23 cellular contexts compared by ENCODE assay signal in the genomic region with DNA sequence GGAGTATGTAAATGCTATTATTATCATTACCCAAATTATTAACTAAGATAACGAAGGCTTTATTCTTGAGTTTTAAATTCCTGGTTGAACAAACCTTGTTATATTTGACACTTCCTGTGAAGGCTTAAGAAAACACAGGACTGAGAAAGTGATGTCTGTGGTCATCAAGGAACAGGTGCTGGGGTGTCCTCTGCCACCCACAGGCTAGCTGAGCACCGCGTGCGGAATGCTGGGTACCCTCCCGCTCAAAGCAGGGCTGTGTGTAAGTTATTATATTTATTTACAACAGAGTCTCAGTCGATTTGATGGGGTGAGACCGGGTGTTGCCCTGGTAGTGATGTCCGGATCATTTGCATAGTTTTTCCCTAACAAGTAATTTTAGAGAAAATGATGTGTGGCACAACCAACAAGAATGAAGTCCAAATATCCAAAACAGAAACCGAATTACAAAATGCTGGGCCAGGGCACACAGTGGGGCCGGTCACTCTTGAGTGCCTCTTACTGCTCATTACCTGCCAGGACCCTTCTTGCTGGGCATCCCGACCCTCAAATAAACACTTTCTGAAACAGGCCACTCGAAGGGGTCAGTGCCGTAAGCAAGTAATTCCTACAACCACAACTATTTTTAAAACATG. TPM values are rescaled to one million over a fixed set of nuclear protein-coding genes. Genes with fewer than 3 reads are reported as not detected.
A peak's percentile ranks its signal among the peaks of the same experiment; 100 is the strongest.
DNase-seq lines count a peak whose midpoint lies in the region; ATAC-seq, FAIRE-seq and TF ChIP-seq lines count a peak whose summit lies in the region.
"Had no signal": no experiment of that assay in that cellular context is flagged by ENCODE, and none has a peak within 500 bp of the region (broad histone marks: within the 10 kb centered on the region; RNA-seq: fewer than 3 reads in every experiment).

No MANE protein-coding gene starts in this region.

- intact Hi-C loops in Calu3 (cut with micrococcal nuclease; ENCODE audit: unreplicated experiment) (no loop called here), PC-9 (cut with micrococcal nuclease; ENCODE audit: unreplicated experiment) (no loop called here), esophagus squamous epithelium (cut with DNase I) (no loop called here)

- peaks cover 7% of the 10 kb centered on the region for H3K36me3 Mint-ChIP-seq in Calu3 (ENCODE audit: insufficient read depth, unreplicated experiment)
- H3K36me3 Mint-ChIP-seq: CD8-positive, alpha-beta T cell had no signal

- no peak for TF ChIP-seq POLR2A in esophagus squamous epithelium (IDR thresholded peaks at IDR 0.05)

- H3K27me3 Mint-ChIP-seq in Calu3 (ENCODE audit: unreplicated experiment): no peaks in the 10 kb centered on the region

- H3F3A ChIP-seq in PC-9 (ENCODE audit: insufficient read depth, low read depth): no peaks in the 10 kb centered on the region

- FAIRE-seq in D721Med (lab: Jason Lieb, UNC): no peak
- FAIRE-seq: GM12891, HepG2 had no signal

- H3K9me3 Mint-ChIP-seq in Calu3 (ENCODE audit: low read depth, unreplicated experiment): no peaks in the 10 kb centered on the region
- H3K9me3 Mint-ChIP-seq: CD8-positive, alpha-beta T cell had no signal

- H2AFZ ChIP-seq in PC-9: peak overlapping the region; percentile 46

- no peaks in the 10 kb centered on the region for H3K4me1 ChIP-seq in PC-9 (replicated peaks; ENCODE audit: insufficient read depth)
- H3K4me1 ChIP-seq in esophagus squamous epithelium: peaks cover 0 to 32% (median 0%) of the 10 kb centered on the region in 3 donors
- H3K4me1 ChIP-seq: Caco-2, Peyer's patch had no signal

- 77 to 82% methylated on average over 13 of the region's 13 CpGs for WGBS in esophagus squamous epithelium, 2 donors

- peaks cover under 1% of the 10 kb centered on the region for H3K4me1 Mint-ChIP-seq in Calu3 (ENCODE audit: low read depth, unreplicated experiment)

- CTCF ChIA-PET in Calu3 (lab: Charles Lee): no interaction called here
- CTCF ChIA-PET in PC-9 (lab: Charles Lee): no interaction called here

- DNase-seq in Calu3: no peak
- DNase-seq in PC-9: no peak
- DNase-seq in esophagus squamous epithelium (lab: John Stamatoyannopoulos, UW): no peak
- no peak for DNase-seq in putamen (ENCODE audit: low spot score)
- DNase-seq in D721Med (ENCODE audit: insufficient read length, low spot score): no peak
- DNase-seq: C1 segment of cervical spinal cord; Caco-2; CD8-positive, alpha-beta T cell; DMS79 treated with DMSO at 0.1 percent for 48 hours; GF-D8; Karpas-422; MM.1S; NCI-H2029; NCI-H2227 treated with DMSO at 0.1 percent for 48 hours; NCI-H69; Peyer's patch; SHP77 treated with DMSO at 0.1 percent for 48 hours had no signal

- H3K9me3 ChIP-seq in PC-9 (ENCODE audit: insufficient read depth, low read depth) (no peaks in the 10 kb centered on the region; the same call in 1 of the 2 replicates), esophagus squamous epithelium (no peaks in the 10 kb centered on the region)
- H3K9me3 ChIP-seq: Peyer's patch had no signal

- peak overlapping the region; percentile 82 for H3K4me3 Mint-ChIP-seq in Calu3 (ENCODE audit: low read depth, unreplicated experiment)
- H3K4me3 Mint-ChIP-seq: CD8-positive, alpha-beta T cell had no signal

- no peaks in the 10 kb centered on the region for H3K9me2 ChIP-seq in PC-9 (ENCODE audit: insufficient read depth)

- H3K36me3 ChIP-seq in PC-9 (ENCODE audit: low read depth): no peaks in the 10 kb centered on the region
- H3K36me3 ChIP-seq in esophagus squamous epithelium: no peaks in the 10 kb centered on the region
- H3K36me3 ChIP-seq: Peyer's patch had no signal

- no peak overlapping the region for H3K4me3 ChIP-seq in PC-9
- no peak overlapping the region for H3K4me3 ChIP-seq in esophagus squamous epithelium
- H3K4me3 ChIP-seq: Peyer's patch, SK-N-MC had no signal

- TF ChIP-seq CTCF in C4-2B (conservative IDR thresholded peaks at IDR 0.05): no peak
- no peak for TF ChIP-seq CTCF in Calu3 (IDR thresholded peaks at IDR 0.05; ENCODE audit: unreplicated experiment)
- no peak for TF ChIP-seq CTCF in PC-9 (conservative IDR thresholded peaks at IDR 0.05)
- no peak for TF ChIP-seq CTCF in esophagus squamous epithelium (IDR thresholded peaks at IDR 0.05)
- no peak for TF ChIP-seq CTCF in D721Med (IDR thresholded peaks at IDR 0.05; ENCODE audit: insufficient read depth, missing control alignments)

- no peaks in the 10 kb centered on the region for H4K20me1 ChIP-seq in PC-9 (ENCODE audit: insufficient read depth)

- H3K27ac Mint-ChIP-seq in Calu3 (ENCODE audit: unreplicated experiment): peak overlapping the region; percentile 83
- H3K27ac Mint-ChIP-seq: CD8-positive, alpha-beta T cell had no signal

- peak overlapping the region; percentile 44; the same call in 1 of the 2 replicates for H3K27ac ChIP-seq in C4-2B
- H3K27ac ChIP-seq in PC-9: no peak overlapping the region
- H3K27ac ChIP-seq in esophagus squamous epithelium: peak overlapping the region; percentile 40 to 70 (median 54)
- H3K27ac ChIP-seq: Peyer's patch, SK-N-MC had no signal

- POLR2A ChIA-PET in PC-9 (lab: Charles Lee; ENCODE audit: unreplicated experiment): no interaction called here

- no TSS peak for BruUV-seq in Calu3 (replicated peaks; lab: Mats Ljungman, UMichigan)
- no TSS peak for BruUV-seq in PC-9 (replicated peaks; lab: Mats Ljungman, UMichigan)

- H3K27me3 ChIP-seq in PC-9 (ENCODE audit: insufficient read depth, low read depth) (peaks cover 4% of the 10 kb centered on the region; the same call in 1 of the 2 replicates), esophagus squamous epithelium (no peaks in the 10 kb centered on the region)
- H3K27me3 ChIP-seq: Peyer's patch had no signal

- 0 out of 2 replicates have a peak overlapping the region, but pooled peaks have one; percentile 5 for H3K4me2 ChIP-seq in PC-9

- no peak for ATAC-seq in GM18858 (IDR thresholded peaks at IDR 0.05; ENCODE audit: unreplicated experiment)
- ATAC-seq: CD8-positive, alpha-beta T cell; HCT116; HepG2 had no signal

- H3K79me2 ChIP-seq in PC-9 (ENCODE audit: low read depth): no peaks in the 10 kb centered on the region

RNA-seq across cellular contexts. Expression of gene TMEM18, which starts 49.2 kb away (rescaled TPM):
- total RNA-seq in Calu3 (2022) (18.9 and 19.0 TPM in 2 replicates), PC-9 (2021) (30.5 and 32.4 TPM in 2 replicates), esophagus squamous epithelium (10 to 100 TPM in 3 of 4 donors, 1 to 10 TPM in 1; 7.3 to 23.7 (median 17.8) TPM)
